In the genomic region with DNA sequence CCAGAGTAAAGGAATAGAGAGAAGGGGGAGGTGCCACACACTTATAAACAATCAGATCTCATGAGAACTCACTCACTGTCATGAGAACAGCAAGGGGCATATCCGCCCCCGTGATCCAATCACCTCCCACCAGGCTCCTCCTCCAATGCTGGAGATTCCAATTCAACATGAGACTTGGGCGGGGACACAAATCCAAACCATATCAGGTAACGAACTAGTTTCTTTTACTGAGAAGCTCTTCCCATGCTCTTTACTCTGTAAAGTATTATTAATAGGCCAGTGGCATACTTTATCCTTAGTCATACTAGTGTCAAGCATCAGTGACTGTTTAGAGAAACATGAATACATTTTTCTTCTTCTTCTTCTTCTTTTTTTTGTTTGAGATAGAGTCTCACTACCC, we compare ENCODE assay signal across 1 cellular context.
TF ChIP-seq lines count a peak whose summit lies in the region.

No MANE protein-coding gene starts in this region.

TF ChIP-seq in GM23338, 12 proteins besides CTCF, POLR2A, EP300 and RAD21 (continued from another document):
- TF ChIP-seq, protein P1, sequence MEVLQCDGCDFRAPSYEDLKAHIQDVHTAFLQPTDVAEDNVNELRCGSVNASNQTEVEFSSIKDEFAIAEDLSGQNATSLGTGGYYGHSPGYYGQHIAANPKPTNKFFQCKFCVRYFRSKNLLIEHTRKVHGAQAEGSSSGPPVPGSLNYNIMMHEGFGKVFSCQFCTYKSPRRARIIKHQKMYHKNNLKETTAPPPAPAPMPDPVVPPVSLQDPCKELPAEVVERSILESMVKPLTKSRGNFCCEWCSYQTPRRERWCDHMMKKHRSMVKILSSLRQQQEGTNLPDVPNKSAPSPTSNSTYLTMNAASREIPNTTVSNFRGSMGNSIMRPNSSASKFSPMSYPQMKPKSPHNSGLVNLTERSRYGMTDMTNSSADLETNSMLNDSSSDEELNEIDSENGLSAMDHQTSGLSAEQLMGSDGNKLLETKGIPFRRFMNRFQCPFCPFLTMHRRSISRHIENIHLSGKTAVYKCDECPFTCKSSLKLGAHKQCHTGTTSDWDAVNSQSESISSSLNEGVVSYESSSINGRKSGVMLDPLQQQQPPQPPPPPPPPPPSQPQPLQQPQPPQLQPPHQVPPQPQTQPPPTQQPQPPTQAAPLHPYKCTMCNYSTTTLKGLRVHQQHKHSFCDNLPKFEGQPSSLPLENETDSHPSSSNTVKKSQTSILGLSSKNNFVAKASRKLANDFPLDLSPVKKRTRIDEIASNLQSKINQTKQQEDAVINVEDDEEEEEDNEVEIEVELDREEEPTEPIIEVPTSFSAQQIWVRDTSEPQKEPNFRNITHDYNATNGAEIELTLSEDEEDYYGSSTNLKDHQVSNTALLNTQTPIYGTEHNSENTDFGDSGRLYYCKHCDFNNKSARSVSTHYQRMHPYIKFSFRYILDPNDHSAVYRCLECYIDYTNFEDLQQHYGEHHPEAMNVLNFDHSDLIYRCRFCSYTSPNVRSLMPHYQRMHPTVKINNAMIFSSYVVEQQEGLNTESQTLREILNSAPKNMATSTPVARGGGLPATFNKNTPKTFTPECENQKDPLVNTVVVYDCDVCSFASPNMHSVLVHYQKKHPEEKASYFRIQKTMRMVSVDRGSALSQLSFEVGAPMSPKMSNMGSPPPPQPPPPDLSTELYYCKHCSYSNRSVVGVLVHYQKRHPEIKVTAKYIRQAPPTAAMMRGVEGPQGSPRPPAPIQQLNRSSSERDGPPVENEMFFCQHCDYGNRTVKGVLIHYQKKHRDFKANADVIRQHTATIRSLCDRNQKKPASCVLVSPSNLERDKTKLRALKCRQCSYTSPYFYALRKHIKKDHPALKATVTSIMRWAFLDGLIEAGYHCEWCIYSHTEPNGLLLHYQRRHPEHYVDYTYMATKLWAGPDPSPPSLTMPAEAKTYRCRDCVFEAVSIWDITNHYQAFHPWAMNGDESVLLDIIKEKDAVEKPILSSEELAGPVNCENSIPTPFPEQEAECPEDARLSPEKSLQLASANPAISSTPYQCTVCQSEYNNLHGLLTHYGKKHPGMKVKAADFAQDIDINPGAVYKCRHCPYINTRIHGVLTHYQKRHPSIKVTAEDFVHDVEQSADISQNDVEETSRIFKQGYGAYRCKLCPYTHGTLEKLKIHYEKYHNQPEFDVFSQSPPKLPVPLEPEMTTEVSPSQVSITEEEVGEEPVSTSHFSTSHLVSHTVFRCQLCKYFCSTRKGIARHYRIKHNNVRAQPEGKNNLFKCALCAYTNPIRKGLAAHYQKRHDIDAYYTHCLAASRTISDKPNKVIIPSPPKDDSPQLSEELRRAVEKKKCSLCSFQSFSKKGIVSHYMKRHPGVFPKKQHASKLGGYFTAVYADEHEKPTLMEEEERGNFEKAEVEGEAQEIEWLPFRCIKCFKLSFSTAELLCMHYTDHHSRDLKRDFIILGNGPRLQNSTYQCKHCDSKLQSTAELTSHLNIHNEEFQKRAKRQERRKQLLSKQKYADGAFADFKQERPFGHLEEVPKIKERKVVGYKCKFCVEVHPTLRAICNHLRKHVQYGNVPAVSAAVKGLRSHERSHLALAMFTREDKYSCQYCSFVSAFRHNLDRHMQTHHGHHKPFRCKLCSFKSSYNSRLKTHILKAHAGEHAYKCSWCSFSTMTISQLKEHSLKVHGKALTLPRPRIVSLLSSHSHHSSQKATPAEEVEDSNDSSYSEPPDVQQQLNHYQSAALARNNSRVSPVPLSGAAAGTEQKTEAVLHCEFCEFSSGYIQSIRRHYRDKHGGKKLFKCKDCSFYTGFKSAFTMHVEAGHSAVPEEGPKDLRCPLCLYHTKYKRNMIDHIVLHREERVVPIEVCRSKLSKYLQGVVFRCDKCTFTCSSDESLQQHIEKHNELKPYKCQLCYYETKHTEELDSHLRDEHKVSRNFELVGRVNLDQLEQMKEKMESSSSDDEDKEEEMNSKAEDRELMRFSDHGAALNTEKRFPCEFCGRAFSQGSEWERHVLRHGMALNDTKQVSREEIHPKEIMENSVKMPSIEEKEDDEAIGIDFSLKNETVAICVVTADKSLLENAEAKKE (CRISPR knock-in tag; IDR thresholded peaks at IDR 0.05), result no peak
TF ChIP-seq in GM23338: peak in this region for 0.
